Comparison of ENCODE assay signal across 22 cellular contexts in genomic region chr4:168659971-168660465, GRCh38.
DNase-seq lines count a peak whose midpoint lies in the region; TF ChIP-seq lines count a peak whose summit lies in the region.
"Had no signal": no experiment of that assay in that cellular context is flagged by ENCODE, and none has a peak within 500 bp of the region (broad histone marks: within the 10 kb centered on the region; RNA-seq: fewer than 3 reads in every experiment).

No MANE protein-coding gene starts in this region.

- no peaks in the 10 kb centered on the region for H3F3A ChIP-seq in neural progenitor cell (ENCODE audit: low read depth)

- H3K9me3 ChIP-seq in ectodermal cell (ENCODE audit: control insufficient read depth, low read length) (no peaks in the 10 kb centered on the region), neural progenitor cell (ENCODE audit: low read depth) (no peaks in the 10 kb centered on the region)
- H3K9me3 ChIP-seq: MG63 had no signal

- H3K4me1 Mint-ChIP-seq in neural progenitor cell (peaks cover 44% of the 10 kb centered on the region), endothelial cell (ENCODE audit: unreplicated experiment) (no peaks in the 10 kb centered on the region)
- H3K4me1 Mint-ChIP-seq: CD14-positive monocyte had no signal

- no peak overlapping the region for H2AFZ ChIP-seq in neural progenitor cell (replicated peaks)

- H3K4me1 ChIP-seq in ectodermal cell (ENCODE audit: control insufficient read depth, insufficient read depth, low read length) (peaks cover 17% of the 10 kb centered on the region), neural progenitor cell (peaks cover 20% of the 10 kb centered on the region)

- H3K27ac Mint-ChIP-seq in neural progenitor cell = peak overlapping the region; percentile 70
- H3K27ac Mint-ChIP-seq in endothelial cell (ENCODE audit: unreplicated experiment) = no peak overlapping the region
- H3K27ac Mint-ChIP-seq: CD14-positive monocyte, IgD-negative memory B cell had no signal

- peaks cover 57% of the 10 kb centered on the region for H3K79me2 ChIP-seq in neural progenitor cell (ENCODE audit: low read depth)

- 82 to 91% methylated on average over 2 of the region's 2 CpGs for WGBS in ectodermal cell, 2 experiments

- H4K20me1 ChIP-seq in neural progenitor cell (ENCODE audit: low read depth) = peaks cover 11% of the 10 kb centered on the region

- no peak overlapping the region for H3K9ac ChIP-seq in neural progenitor cell

- H3K27ac ChIP-seq in ectodermal cell (ENCODE audit: insufficient read depth, low read depth, low read length, poor library complexity, severe bottlenecking) = peak overlapping the region; percentile 11
- no peak overlapping the region for H3K27ac ChIP-seq in neural progenitor cell
- H3K27ac ChIP-seq: 22Rv1 had no signal

- H3K27me3 ChIP-seq in ectodermal cell (ENCODE audit: control insufficient read depth, insufficient read depth, low read length, poor library complexity, severe bottlenecking) = no peaks in the 10 kb centered on the region
- no peaks in the 10 kb centered on the region for H3K27me3 ChIP-seq in neural progenitor cell
- H3K27me3 ChIP-seq: MG63 had no signal

- H3K9me3 Mint-ChIP-seq in neural progenitor cell (peaks cover 3% of the 10 kb centered on the region), endothelial cell (ENCODE audit: unreplicated experiment) (no peaks in the 10 kb centered on the region)
- H3K9me3 Mint-ChIP-seq: CD14-positive monocyte, H9, IgD-negative memory B cell had no signal

- no peak overlapping the region for H3K4me2 ChIP-seq in neural progenitor cell

- no peak overlapping the region for H3K4me3 Mint-ChIP-seq in neural progenitor cell
- H3K4me3 Mint-ChIP-seq in endothelial cell (ENCODE audit: unreplicated experiment) = no peak overlapping the region
- H3K4me3 Mint-ChIP-seq: CD14-positive monocyte, H9, IgD-negative memory B cell had no signal

- TF ChIP-seq CTCF in neural progenitor cell (IDR thresholded peaks at IDR 0.05) (no peak), endothelial cell (IDR thresholded peaks at IDR 0.05; ENCODE audit: unreplicated experiment) (no peak)

- H3K27me3 Mint-ChIP-seq in neural progenitor cell (ENCODE audit: insufficient read depth, low read depth) = peaks cover 2% of the 10 kb centered on the region
- H3K27me3 Mint-ChIP-seq in endothelial cell (ENCODE audit: unreplicated experiment) = no peaks in the 10 kb centered on the region
- H3K27me3 Mint-ChIP-seq: IgD-negative memory B cell had no signal

- no peak overlapping the region for H3K4me3 ChIP-seq in ectodermal cell (ENCODE audit: insufficient read depth, low read depth, low read length)
- H3K4me3 ChIP-seq in neural progenitor cell = no peak overlapping the region
- H3K4me3 ChIP-seq: MG63 had no signal

- H3K36me3 ChIP-seq in ectodermal cell (ENCODE audit: control insufficient read depth, insufficient read depth, low read length) = no peaks in the 10 kb centered on the region
- no peaks in the 10 kb centered on the region for H3K36me3 ChIP-seq in neural progenitor cell
- H3K36me3 ChIP-seq: MG63 had no signal

- DNase-seq in DMS 273 (lab: John Stamatoyannopoulos, UW; ENCODE audit: unreplicated experiment) (peak; percentile 12), DMS 273 treated with DMSO at 0.1 percent for 48 hours (lab: John Stamatoyannopoulos, UW) (no peak), LHCN-M2 (ENCODE audit: low read depth) (peak; percentile 82), neural progenitor cell (ENCODE audit: low spot score) (no peak), GM19238 (ENCODE audit: insufficient read length, low spot score) (no peak), endothelial cell (ENCODE audit: low spot score) (no peak)
- DNase-seq in stimulated activated naive CD4-positive, alpha-beta T cell treated with Interleukin-2 at 50 U/mL for 16 hours (lab: John Stamatoyannopoulos, UW) = no peak
- DNase-seq: DND-41; H9; Karpas-422; MG63; NCI-H1048; NCI-H1436; NCI-H2029; NCI-H2171; NCI-H526 treated with DMSO at 0.1 percent for 48 hours; NK-92 treated with Interleukin-12 subunit alpha and Interleukin-12 subunit beta, amount 100 ng/mL, for 24 hours; SHP77 treated with DMSO at 0.1 percent for 48 hours had no signal

- peaks cover 3% of the 10 kb centered on the region for H3K36me3 Mint-ChIP-seq in neural progenitor cell
- no peaks in the 10 kb centered on the region for H3K36me3 Mint-ChIP-seq in endothelial cell (ENCODE audit: low read depth, unreplicated experiment)
- H3K36me3 Mint-ChIP-seq: CD14-positive monocyte, IgD-negative memory B cell had no signal

Comparison
In these comparisons a context has a peak if more than half of its experiments do, and no peak if none do; other contexts are left out.
1. DNase-seq: peak in DMS 273 (single experiment) and LHCN-M2 (single experiment); none in DMS 273 treated with DMSO at 0.1 percent for 48 hours (single experiment), neural progenitor cell (single experiment), stimulated activated naive CD4-positive, alpha-beta T cell treated with Interleukin-2 at 50 U/mL for 16 hours (single experiment), GM19238 (single experiment) and endothelial cell (single experiment).